Comparison of ENCODE assay signal across 12 cellular contexts in genomic region chr12:123479442-123480180, GRCh38. TPM values are rescaled to one million over a fixed set of nuclear protein-coding genes. Genes with fewer than 3 reads are reported as not detected.
DNase-seq lines count a peak whose midpoint lies in the region; ATAC-seq, FAIRE-seq and TF ChIP-seq lines count a peak whose summit lies in the region.
"Had no signal": no experiment of that assay in that cellular context is flagged by ENCODE, and none has a peak within 500 bp of the region (broad histone marks: within the 10 kb centered on the region; RNA-seq: fewer than 3 reads in every experiment).

No MANE protein-coding gene starts in this region.

- H3K27me3 ChIP-seq in lower lobe of right lung (ENCODE audit: low read depth), result no peaks in the 10 kb centered on the region
- no peaks in the 10 kb centered on the region for H3K27me3 ChIP-seq in small intestine (ENCODE audit: control insufficient read depth in 2 of 2, insufficient read depth in 2 of 2, low read length in 2 of 2)
- H3K27me3 ChIP-seq in ovary, result no peaks in the 10 kb centered on the region

- FAIRE-seq in GM19239 (lab: Jason Lieb, UNC), result peak; percentile 56
- FAIRE-seq in small intestine (lab: Jason Lieb, UNC), result no peak

- no peak overlapping the region for H3K27ac Mint-ChIP-seq in T-helper 17 cell
- no peak overlapping the region for H3K27ac Mint-ChIP-seq in activated CD8-positive, alpha-beta memory T cell treated with anti-CD3 and anti-CD28 coated beads, Interleukin-2, amount 10 ng/mL, durations not matched to agents 7 days and 5 days

- no peaks in the 10 kb centered on the region for H3K36me3 Mint-ChIP-seq in T-helper 17 cell (ENCODE audit: low read depth)
- H3K36me3 Mint-ChIP-seq in activated CD8-positive, alpha-beta memory T cell treated with anti-CD3 and anti-CD28 coated beads, Interleukin-2, amount 10 ng/mL, durations not matched to agents 7 days and 5 days, result peaks cover 1% of the 10 kb centered on the region

- H3K27ac ChIP-seq in cingulate gyrus (ENCODE audit: low read depth, low read length) (peak overlapping the region; percentile 100), lower lobe of right lung (peak overlapping the region; percentile 56), small intestine (ENCODE audit: low read depth in 1 of 2, low read length in 1 of 2) (no peak overlapping the region), ovary (no peak overlapping the region)

- no peaks in the 10 kb centered on the region for H3K9me3 Mint-ChIP-seq in activated CD8-positive, alpha-beta memory T cell treated with anti-CD3 and anti-CD28 coated beads, Interleukin-2, amount 10 ng/mL, durations not matched to agents 7 days and 5 days (ENCODE audit: low read depth)

- no peak for TF ChIP-seq POLR2A in ovary (IDR thresholded peaks at IDR 0.05)

- WGBS in small intestine, 3 donors, result 63 to 72% (median 68%) methylated on average over 14 of the region's 14 CpGs
- 79 to 80% (median 79%) methylated on average over 14 of the region's 14 CpGs for WGBS in ovary, 3 donors

- DNase-seq in GM19239 (ENCODE audit: insufficient read length, low spot score) (no peak), lower lobe of right lung (no peak), small intestine (peak; percentile 27), T-helper 17 cell (no peak), ovary (no peak)
- no peak for DNase-seq in activated CD8-positive, alpha-beta memory T cell treated with anti-CD3 and anti-CD28 coated beads, Interleukin-2, amount 10 ng/mL, durations not matched to agents 7 days and 5 days
- DNase-seq: activated CD8-positive, alpha-beta memory T cell treated with anti-CD3 and anti-CD28 coated beads for 24 hours; H7; NCI-H146; T-helper 2 cell had no signal

- H3K4me3 Mint-ChIP-seq in T-helper 17 cell, result no peak overlapping the region
- H3K4me3 Mint-ChIP-seq in activated CD8-positive, alpha-beta memory T cell treated with anti-CD3 and anti-CD28 coated beads, Interleukin-2, amount 10 ng/mL, durations not matched to agents 7 days and 5 days, result no peak overlapping the region

- H3K4me1 ChIP-seq in lower lobe of right lung (peaks cover 11% of the 10 kb centered on the region), small intestine (ENCODE audit: control insufficient read depth in 2 of 2, insufficient read depth in 1 of 2, low read depth in 1 of 2, low read length in 1 of 2) (no peaks in the 10 kb centered on the region), ovary (ENCODE audit: insufficient read depth) (no peaks in the 10 kb centered on the region)

- ATAC-seq in lower lobe of right lung (no peak), T-helper 17 cell (no peak), HG03039 (IDR thresholded peaks at IDR 0.05; ENCODE audit: unreplicated experiment) (no peak)
- no peak for ATAC-seq in activated CD8-positive, alpha-beta memory T cell treated with anti-CD3 and anti-CD28 coated beads, Interleukin-2, amount 10 ng/mL, durations not matched to agents 7 days and 5 days

- H3K4me1 Mint-ChIP-seq in T-helper 17 cell, result peaks cover 21% of the 10 kb centered on the region
- peaks cover 17% of the 10 kb centered on the region for H3K4me1 Mint-ChIP-seq in activated CD8-positive, alpha-beta memory T cell treated with anti-CD3 and anti-CD28 coated beads, Interleukin-2, amount 10 ng/mL, durations not matched to agents 7 days and 5 days

- H3K36me3 ChIP-seq in lower lobe of right lung, result peaks cover 28% of the 10 kb centered on the region
- no peaks in the 10 kb centered on the region for H3K36me3 ChIP-seq in small intestine (ENCODE audit: control insufficient read depth in 2 of 2, insufficient read depth in 2 of 2, low read length in 2 of 2)
- H3K36me3 ChIP-seq in ovary, result no peaks in the 10 kb centered on the region

- intact Hi-C loops in lower lobe of right lung (cut with DNase I) (no loop called here), ovary (cut with DNase I) (no loop called here)

- CTCF ChIA-PET in activated CD8-positive, alpha-beta memory T cell treated with anti-CD3 and anti-CD28 coated beads, Interleukin-2, amount 10 ng/mL, durations not matched to agents 7 days and 5 days (lab: Charles Lee), result interaction anchor here (0.7 kb wide), 1 partner anchor 57 kb away, joined by 3 read pairs; no protein-coding TSS in a partner anchor

- TF ChIP-seq CTCF in lower lobe of right lung (IDR thresholded peaks at IDR 0.05) (no peak), ovary (IDR thresholded peaks at IDR 0.05) (no peak)

- TF ChIP-seq EP300 in ovary (IDR thresholded peaks at IDR 0.05), result no peak

- H3K4me3 ChIP-seq in lower lobe of right lung (peak overlapping the region; percentile 18), small intestine (ENCODE audit: low read depth in 1 of 2, low read length in 2 of 2) (no peak overlapping the region), ovary (no peak overlapping the region)

- H3K9me3 ChIP-seq in lower lobe of right lung, result no peaks in the 10 kb centered on the region
- no peaks in the 10 kb centered on the region for H3K9me3 ChIP-seq in small intestine (ENCODE audit: control insufficient read depth, low read depth)
- no peaks in the 10 kb centered on the region for H3K9me3 ChIP-seq in T-helper 17 cell (ENCODE audit: control insufficient read depth, low read length, poor library complexity, severe bottlenecking)
- H3K9me3 ChIP-seq in ovary, result no peaks in the 10 kb centered on the region

- H3K27me3 Mint-ChIP-seq in T-helper 17 cell, result no peaks in the 10 kb centered on the region
- no peaks in the 10 kb centered on the region for H3K27me3 Mint-ChIP-seq in activated CD8-positive, alpha-beta memory T cell treated with anti-CD3 and anti-CD28 coated beads, Interleukin-2, amount 10 ng/mL, durations not matched to agents 7 days and 5 days

RNA-seq across cellular contexts. Expression of gene SNRNP35, which starts 21.7 kb away (rescaled TPM):
- total RNA-seq in lower lobe of right lung (23.3 TPM), T-helper 17 cell (10 to 100 TPM; 31.3 to 36.5 TPM), ovary (10 to 100 TPM; 13.7 to 18.4 (median 15.8) TPM)
- polyA plus RNA-seq in small intestine (10 to 100 TPM; 25.0 to 51.4 (median 33.2) TPM), ovary (10 to 100 TPM; 24.7 to 39.9 TPM)
- 10 to 100 TPM; 31.0 to 32.1 TPM for total RNA-seq in activated CD8-positive, alpha-beta memory T cell treated with anti-CD3 and anti-CD28 coated beads, Interleukin-2, amount 10 ng/mL, durations not matched to agents 7 days and 5 days

RNA-seq across cellular contexts. Expression of gene RILPL2, which starts 43.1 kb away (rescaled TPM):
- total RNA-seq in lower lobe of right lung (18.6 TPM), T-helper 17 cell (10 to 100 TPM in 1 of 2 donors, 1 to 10 TPM in 1; 9.6 to 11.8 TPM), ovary (1 to 10 TPM; 4.6 to 6.3 (median 5.8) TPM)
- polyA plus RNA-seq in small intestine (1 to 10 TPM in 2 of 3 donors, under 1 TPM in 1; 0.45 to 5.1 (median 2.7) TPM), ovary (1 to 10 TPM; 8.0 to 8.7 TPM)
- 10 to 100 TPM in 1 of 2 experiments, 1 to 10 TPM in 1; 6.3 to 11.3 TPM for total RNA-seq in activated CD8-positive, alpha-beta memory T cell treated with anti-CD3 and anti-CD28 coated beads, Interleukin-2, amount 10 ng/mL, durations not matched to agents 7 days and 5 days

RNA-seq across cellular contexts. Expression of gene RILPL1, which starts 53.9 kb away (rescaled TPM):
- 14.4 TPM for total RNA-seq in lower lobe of right lung
- polyA plus RNA-seq in small intestine, result 1 to 10 TPM; 1.1 to 3.9 (median 3.5) TPM
- 1 to 10 TPM; 3.4 TPM for total RNA-seq in T-helper 17 cell
- total RNA-seq in ovary, result 10 to 100 TPM in 6 of 7 donors, 1 to 10 TPM in 1; 9.8 to 25.1 (median 23.9) TPM
- polyA plus RNA-seq in ovary, result 10 to 100 TPM; 11.1 to 13.8 TPM
- 1 to 10 TPM; 1.5 TPM for total RNA-seq in activated CD8-positive, alpha-beta memory T cell treated with anti-CD3 and anti-CD28 coated beads, Interleukin-2, amount 10 ng/mL, durations not matched to agents 7 days and 5 days

Comparison
In these comparisons a context has a peak if more than half of its experiments do, and no peak if none do; other contexts are left out.
1. H3K27ac ChIP-seq: peak in cingulate gyrus (single experiment) and lower lobe of right lung (single experiment); none in small intestine (0 of 2) and ovary (0 of 2).